ENCODE assay signal across 8 cellular contexts in genomic region chr7:120987683-120988590, GRCh38. TPM values are rescaled to one million over a fixed set of nuclear protein-coding genes. Genes with fewer than 3 reads are reported as not detected.
A peak's percentile ranks its signal among the peaks of the same experiment; 100 is the strongest.
DNase-seq lines count a peak whose midpoint lies in the region; ATAC-seq and TF ChIP-seq lines count a peak whose summit lies in the region.

No MANE protein-coding gene starts in this region.

- peak overlapping the region; percentile 33 for H3K4me3 ChIP-seq in colonic mucosa

- TF ChIP-seq CTCF in colonic mucosa (IDR thresholded peaks at IDR 0.05): peak; percentile 97

- H3K4me1 ChIP-seq in colonic mucosa: peaks cover 5% of the 10 kb centered on the region

- H3K27me3 ChIP-seq in colonic mucosa: no peaks in the 10 kb centered on the region

- no peaks in the 10 kb centered on the region for H3K9me3 ChIP-seq in colonic mucosa

- no peaks in the 10 kb centered on the region for H3K36me3 ChIP-seq in colonic mucosa

- H3K27ac ChIP-seq in colonic mucosa: peak overlapping the region; percentile 75

- ATAC-seq in GM19025 (IDR thresholded peaks at IDR 0.05; ENCODE audit: low read depth, unreplicated experiment) (peak; percentile 89), HG03342 (IDR thresholded peaks at IDR 0.05; ENCODE audit: unreplicated experiment) (peak; percentile 95), left colon (peak; percentile 95)

- intact Hi-C loops in colonic mucosa (cut with DNase I) (loop anchor here (2.0 kb wide), 1 partner anchor 93 kb away; no protein-coding TSS in a partner anchor), left colon (cut with DNase I, micrococcal nuclease) (loop anchor here (2.0 to 5.0 kb wide), 2 partner anchors 93 to 94 kb away; no protein-coding TSS in a partner anchor)

- peak overlapping the region; percentile 15 to 31 for H3K9ac ChIP-seq in colonic mucosa (ENCODE audit: low read depth in 2 of 2, low read length in 2 of 2)

- peak; percentile 92 for DNase-seq in AG20443 (ENCODE audit: low spot score)
- peak; percentile 60 for DNase-seq in NCI-H510A (lab: John Stamatoyannopoulos, UW)
- DNase-seq in activated CD4-positive, alpha-beta T cell treated with anti-CD3 and anti-CD28 coated beads for 4 hours: peak; percentile 81
- DNase-seq in colonic mucosa: peak; percentile 91
- peak; percentile 88 to 93 for DNase-seq in left colon
- peak; percentile 59 to 78 (median 68) for DNase-seq in stimulated activated CD4-positive, alpha-beta T cell treated with anti-CD3 and anti-CD28 coated beads, Interleukin-1b, Interleukin-23, amount 100 ng/mL, for 24 hours (ENCODE audit: low read depth in 4 of 4, low spot score in 1 of 4)

RNA-seq across cellular contexts. Expression of gene CPED1, which starts 0.6 kb away (rescaled TPM):
- 10 to 100 TPM in 1 of 2 donors, 1 to 10 TPM in 1; 4.0 to 15.9 TPM for total RNA-seq in colonic mucosa
- total RNA-seq in left colon: 10 to 100 TPM in 1 of 2 donors, 1 to 10 TPM in 1; 3.4 to 15.9 TPM

RNA-seq across cellular contexts. Expression of gene ING3, which starts 37.4 kb away (rescaled TPM):
- total RNA-seq in colonic mucosa (10 to 100 TPM; 12.7 to 13.6 TPM), left colon (10 to 100 TPM; 13.6 to 15.6 TPM)

Comparison
In these comparisons a context has a peak if more than half of its experiments do, and no peak if none do; other contexts are left out.
1. Peak in every context shown above with its lines: DNase-seq, ATAC-seq, H3K4me3 ChIP-seq and H3K27ac ChIP-seq.